ENCODE assay signal across 12 cellular contexts in the genomic region with DNA sequence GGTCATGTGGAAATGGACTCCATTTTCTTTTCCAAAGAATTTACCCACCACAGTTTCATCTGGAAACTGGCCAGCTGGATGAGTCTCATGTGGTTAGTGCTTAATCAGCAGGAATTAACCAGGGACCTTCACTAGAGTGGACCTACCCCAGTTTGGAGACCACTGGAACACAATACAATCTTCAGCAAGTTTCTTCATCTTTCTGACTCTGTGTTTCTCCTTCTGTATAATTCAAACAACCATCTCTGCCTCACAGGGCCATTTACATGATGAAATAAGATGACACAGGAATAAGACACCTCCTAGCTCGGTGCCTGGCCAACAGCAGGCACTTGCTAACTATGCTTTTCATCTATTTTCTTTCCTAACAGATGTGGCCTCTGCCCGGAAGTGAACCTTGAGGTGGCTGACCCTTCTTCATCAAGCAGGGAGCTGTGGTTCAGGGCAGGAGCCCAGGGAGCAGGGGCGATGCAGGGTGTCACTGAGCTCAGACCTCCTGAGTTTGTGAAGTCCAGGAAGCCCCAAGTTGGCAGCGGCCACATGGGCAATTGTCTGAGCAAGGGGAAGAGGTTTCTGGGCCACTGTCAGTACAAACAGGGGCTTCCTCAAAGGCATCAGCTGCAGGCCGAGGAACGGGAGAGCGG.
DNase-seq lines count a peak whose midpoint lies in the region; ATAC-seq and TF ChIP-seq lines count a peak whose summit lies in the region.
"Had no signal": no experiment of that assay in that cellular context is flagged by ENCODE, and none has a peak within 500 bp of the region (broad histone marks: within the 10 kb centered on the region; RNA-seq: fewer than 3 reads in every experiment).

No MANE protein-coding gene starts in this region.

- H3K27ac Mint-ChIP-seq in CD4-positive, alpha-beta memory T cell = no peak overlapping the region
- H3K27ac Mint-ChIP-seq: B cell had no signal

- H3K27me3 ChIP-seq in colonic mucosa = no peaks in the 10 kb centered on the region
- H3K27me3 ChIP-seq in CD4-positive, alpha-beta memory T cell (ENCODE audit: insufficient read depth, low read length) = no peaks in the 10 kb centered on the region

- no peak for ATAC-seq in GM19023 (IDR thresholded peaks at IDR 0.05; ENCODE audit: unreplicated experiment)

- no peaks in the 10 kb centered on the region for H3K9me3 ChIP-seq in colonic mucosa
- no peaks in the 10 kb centered on the region for H3K9me3 ChIP-seq in CD4-positive, alpha-beta memory T cell (ENCODE audit: control insufficient read depth in 1 of 2, low read length in 2 of 2)

- peaks cover 0 to 2% of the 10 kb centered on the region in 2 donors for H3K27me3 Mint-ChIP-seq in CD4-positive, alpha-beta memory T cell

- peak; percentile 11 for DNase-seq in stimulated activated CD4-positive, alpha-beta T cell treated with anti-CD3 and anti-CD28 coated beads, Interleukin-15, amount 100 ng/mL, for 24 hours
- DNase-seq in stimulated activated CD4-positive, alpha-beta T cell treated with anti-CD3 and anti-CD28 coated beads, Interleukin-4, amount 100 ng/mL, for 24 hours = no peak
- DNase-seq in amniotic epithelial cell (ENCODE audit: low read depth) = peak; percentile 44
- DNase-seq in iris pigment epithelial cell (ENCODE audit: low read depth) = peak; percentile 22
- DNase-seq in mesenteric fat pad (ENCODE audit: low spot score) = no peak
- no peak for DNase-seq in colonic mucosa
- DNase-seq in CD4-positive, alpha-beta memory T cell = no peak
- DNase-seq: central memory CD4-positive, alpha-beta T cell; GF-D8; NCI-H524 treated with DMSO at 0.1 percent for 48 hours had no signal

- H3K4me3 Mint-ChIP-seq in CD4-positive, alpha-beta memory T cell = no peak overlapping the region
- H3K4me3 Mint-ChIP-seq: B cell had no signal

- H3K36me3 ChIP-seq in colonic mucosa = no peaks in the 10 kb centered on the region
- no peaks in the 10 kb centered on the region for H3K36me3 ChIP-seq in CD4-positive, alpha-beta memory T cell (ENCODE audit: insufficient read depth, low read length)

- intact Hi-C loops in colonic mucosa (cut with DNase I) = no loop called here
- intact Hi-C loops in CD4-positive, alpha-beta memory T cell (cut with micrococcal nuclease) = no loop called here

- H3K9ac ChIP-seq in colonic mucosa (ENCODE audit: low read depth in 2 of 2, low read length in 2 of 2) = no peak overlapping the region

- POLR2A ChIA-PET in CD4-positive, alpha-beta memory T cell (lab: Charles Lee; ENCODE audit: partially characterized antibody) = no interaction called here

- no peaks in the 10 kb centered on the region for H3K4me1 Mint-ChIP-seq in CD4-positive, alpha-beta memory T cell
- H3K4me1 Mint-ChIP-seq: B cell had no signal

- CTCF ChIA-PET in CD4-positive, alpha-beta memory T cell (lab: Charles Lee; ENCODE audit: partially characterized antibody) = interaction anchor here (0.8 kb wide), 1 partner anchor 14 kb away, joined by 3 read pairs; no protein-coding TSS in a partner anchor

- no peak for TF ChIP-seq CTCF in colonic mucosa (IDR thresholded peaks at IDR 0.05)

- no peaks in the 10 kb centered on the region for H3K9me3 Mint-ChIP-seq in CD4-positive, alpha-beta memory T cell

- H3K4me3 ChIP-seq in colonic mucosa = no peak overlapping the region
- no peak overlapping the region for H3K4me3 ChIP-seq in CD4-positive, alpha-beta memory T cell (ENCODE audit: low read length in 2 of 2)

- H3K27ac ChIP-seq in colonic mucosa = no peak overlapping the region
- no peak overlapping the region for H3K27ac ChIP-seq in CD4-positive, alpha-beta memory T cell (ENCODE audit: low read depth, low read length)

- H3K4me1 ChIP-seq in colonic mucosa = no peaks in the 10 kb centered on the region
- no peaks in the 10 kb centered on the region for H3K4me1 ChIP-seq in CD4-positive, alpha-beta memory T cell (ENCODE audit: insufficient read depth, low read length)

- no peaks in the 10 kb centered on the region for H3K36me3 Mint-ChIP-seq in CD4-positive, alpha-beta memory T cell

Comparison
In these comparisons a context has a peak if more than half of its experiments do, and no peak if none do; other contexts are left out.
1. DNase-seq: peak in stimulated activated CD4-positive, alpha-beta T cell treated with anti-CD3 and anti-CD28 coated beads, Interleukin-15, amount 100 ng/mL, for 24 hours (single experiment), amniotic epithelial cell (single experiment) and iris pigment epithelial cell (single experiment); none in stimulated activated CD4-positive, alpha-beta T cell treated with anti-CD3 and anti-CD28 coated beads, Interleukin-4, amount 100 ng/mL, for 24 hours (single experiment), mesenteric fat pad (single experiment), colonic mucosa (single experiment) and CD4-positive, alpha-beta memory T cell (0 of 5).